ENCODE assay signal across 9 cellular contexts in genomic region chr4:107825072-107825789, GRCh38. TPM values are rescaled to one million over a fixed set of nuclear protein-coding genes. Genes with fewer than 3 reads are reported as not detected.
DNase-seq lines count a peak whose midpoint lies in the region; ATAC-seq, FAIRE-seq and TF ChIP-seq lines count a peak whose summit lies in the region.
"Had no signal": no experiment of that assay in that cellular context is flagged by ENCODE, and none has a peak within 500 bp of the region (broad histone marks: within the 10 kb centered on the region; RNA-seq: fewer than 3 reads in every experiment).

No MANE protein-coding gene starts in this region.

- no peak for TF ChIP-seq CTCF in HFF-Myc (IDR thresholded peaks at IDR 0.05; ENCODE audit: low read depth, low read length, missing control alignments)
- TF ChIP-seq CTCF in MM.1S (IDR thresholded peaks at IDR 0.05; ENCODE audit: low read length): no peak
- TF ChIP-seq CTCF in adrenal gland (IDR thresholded peaks at IDR 0.05): no peak
- TF ChIP-seq CTCF in parathyroid adenoma (IDR thresholded peaks at IDR 0.05): no peak
- no peak for TF ChIP-seq CTCF in D721Med (IDR thresholded peaks at IDR 0.05; ENCODE audit: insufficient read depth, missing control alignments)

- no peak for TF ChIP-seq POLR2A in adrenal gland (IDR thresholded peaks at IDR 0.05)

- H3K9me3 ChIP-seq in MM.1S (replicated peaks; ENCODE audit: insufficient read depth, low read length) (no peaks in the 10 kb centered on the region), adrenal gland (replicated peaks in 1 of 3) (no peaks in the 10 kb centered on the region), parathyroid adenoma (ENCODE audit: control insufficient read depth, low read length) (no peaks in the 10 kb centered on the region)

- H3K36me3 ChIP-seq in MM.1S (replicated peaks; ENCODE audit: insufficient read depth, low read length): no peaks in the 10 kb centered on the region
- H3K36me3 ChIP-seq in adrenal gland (replicated peaks in 1 of 2): no peaks in the 10 kb centered on the region
- H3K36me3 ChIP-seq in parathyroid adenoma (ENCODE audit: control insufficient read depth, insufficient read depth, low read length): no peaks in the 10 kb centered on the region

- 1 to 4% (median 1%) methylated on average over 14 to 39 of the region's 39 CpGs for WGBS in adrenal gland, 4 donors

- no peaks in the 10 kb centered on the region for H3K9me2 ChIP-seq in MM.1S (replicated peaks; ENCODE audit: insufficient read depth, low read length)

- peak; percentile 63 for ATAC-seq in left ventricle myocardium superior

- no peaks in the 10 kb centered on the region for H4K20me1 ChIP-seq in MM.1S (ENCODE audit: insufficient read depth, low read length)

- H3K4me3 ChIP-seq in HFF-Myc (replicated peaks; ENCODE audit: low read depth, low read length) (peak overlapping the region; percentile 66), MM.1S (ENCODE audit: low read length) (peak overlapping the region; percentile 73), adrenal gland (peak overlapping the region; percentile 56 to 92 (median 82)), parathyroid adenoma (ENCODE audit: low read depth, low read length) (peak overlapping the region; percentile 57)

- DNase-seq in SIG-M5 treated with dmso at 0.1 percent for 504 hours (lab: John Stamatoyannopoulos, UW; ENCODE audit: unreplicated experiment): peak; percentile 65
- DNase-seq in SIG-M5 (lab: John Stamatoyannopoulos, UW): no peak
- DNase-seq in HFF-Myc (ENCODE audit: extremely low read depth, low read depth): no peak
- DNase-seq in MM.1S: no peak
- DNase-seq in adrenal gland: peak; percentile 21 to 70 (median 56)
- DNase-seq in left ventricle myocardium superior: peak; percentile 42
- no peak for DNase-seq in D721Med (ENCODE audit: insufficient read length, low spot score)

- no peak for FAIRE-seq in D721Med (lab: Jason Lieb, UNC)
- FAIRE-seq: frontal cortex had no signal

- H3K4me2 ChIP-seq in MM.1S (ENCODE audit: low read depth, low read length) (peak overlapping the region; percentile 87), parathyroid adenoma (ENCODE audit: low read length) (peak overlapping the region; percentile 96)

- no peaks in the 10 kb centered on the region for H3K79me2 ChIP-seq in MM.1S (ENCODE audit: low read length)
- H3K79me2 ChIP-seq in parathyroid adenoma: peaks cover 2% of the 10 kb centered on the region

- H3K27ac ChIP-seq in MM.1S (ENCODE audit: low read length) (no peak overlapping the region), adrenal gland (peak overlapping the region in 4 of 5 donors; percentile 86 to 96 (median 92)), parathyroid adenoma (peak overlapping the region; percentile 60)

- H3K27me3 ChIP-seq in MM.1S (replicated peaks; ENCODE audit: insufficient read depth, low read length) (no peaks in the 10 kb centered on the region), adrenal gland (no peaks in the 10 kb centered on the region), parathyroid adenoma (ENCODE audit: control insufficient read depth, insufficient read depth, low read length) (no peaks in the 10 kb centered on the region)

- H2AFZ ChIP-seq in MM.1S (ENCODE audit: low read length): peak overlapping the region; percentile 90
- peak overlapping the region; percentile 70 for H2AFZ ChIP-seq in parathyroid adenoma

- intact Hi-C loops in adrenal gland (cut with DNase I) (no loop called here), left ventricle myocardium superior (cut with micrococcal nuclease) (loop anchor here (10.0 kb wide), 1 partner anchor 70 kb away; no protein-coding TSS in a partner anchor)

- H3K9ac ChIP-seq in MM.1S (ENCODE audit: low read length): peak overlapping the region; percentile 47; the same call in 1 of the 2 replicates
- H3K9ac ChIP-seq in parathyroid adenoma: no peak overlapping the region

- no peaks in the 10 kb centered on the region for H3K4me1 ChIP-seq in MM.1S (ENCODE audit: low read length)
- peaks cover 0 to 13% of the 10 kb centered on the region in 2 donors for H3K4me1 ChIP-seq in adrenal gland (replicated peaks in 1 of 2)
- no peaks in the 10 kb centered on the region for H3K4me1 ChIP-seq in parathyroid adenoma

- no peaks in the 10 kb centered on the region for H3F3A ChIP-seq in MM.1S (ENCODE audit: insufficient read depth, low read length)

RNA-seq across cellular contexts. Expression of gene SGMS2, which starts 0.5 kb away (rescaled TPM):
- total RNA-seq in adrenal gland (10 to 100 TPM; 11.2 to 52.3 (median 24.3) TPM), left ventricle myocardium superior (23.1 TPM)
- polyA plus RNA-seq in adrenal gland: 10 to 100 TPM in 1 of 3 donors, 1 to 10 TPM in 2; 1.0 to 12.1 (median 1.6) TPM

Comparison
In these comparisons a context has a peak if more than half of its experiments do, and no peak if none do; other contexts are left out.
1. DNase-seq: peak in SIG-M5 treated with dmso at 0.1 percent for 504 hours (single experiment), adrenal gland (7 of 7) and left ventricle myocardium superior (single experiment); none in SIG-M5 (single experiment), HFF-Myc (single experiment), MM.1S (single experiment) and D721Med (single experiment).
2. Peak in every context shown above with its lines, with median percentiles within 50 percentile points of each other: H3K4me3 ChIP-seq.